Comparison of ENCODE assay signal across 1 cellular context in genomic region chr17:50057521-50057991, GRCh38.
TF ChIP-seq lines count a peak whose summit lies in the region.

No MANE protein-coding gene starts in this region.

TF ChIP-seq in IMR-90, 13 proteins besides CTCF, POLR2A, EP300 and RAD21 (continued from another document):
- TF ChIP-seq, protein P1, sequence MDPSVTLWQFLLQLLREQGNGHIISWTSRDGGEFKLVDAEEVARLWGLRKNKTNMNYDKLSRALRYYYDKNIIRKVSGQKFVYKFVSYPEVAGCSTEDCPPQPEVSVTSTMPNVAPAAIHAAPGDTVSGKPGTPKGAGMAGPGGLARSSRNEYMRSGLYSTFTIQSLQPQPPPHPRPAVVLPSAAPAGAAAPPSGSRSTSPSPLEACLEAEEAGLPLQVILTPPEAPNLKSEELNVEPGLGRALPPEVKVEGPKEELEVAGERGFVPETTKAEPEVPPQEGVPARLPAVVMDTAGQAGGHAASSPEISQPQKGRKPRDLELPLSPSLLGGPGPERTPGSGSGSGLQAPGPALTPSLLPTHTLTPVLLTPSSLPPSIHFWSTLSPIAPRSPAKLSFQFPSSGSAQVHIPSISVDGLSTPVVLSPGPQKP (IDR thresholded peaks at IDR 0.05; ENCODE audit: borderline replicate concordance, low read depth, low read length) = no peak
- TF ChIP-seq MAFK (IDR thresholded peaks at IDR 0.05; ENCODE audit: low read depth, low read length) (no peak), RFX5 (IDR thresholded peaks at IDR 0.05; ENCODE audit: low read depth, low read length) (no peak), CEBPB (IDR thresholded peaks at IDR 0.05; ENCODE audit: low read depth, low read length) (no peak), NFE2L2 (IDR thresholded peaks at IDR 0.05; ENCODE audit: low read depth, low read length) (no peak), CHD1 (IDR thresholded peaks at IDR 0.05; ENCODE audit: low read depth, low read length) (no peak)
